In genomic region chr5:177462702-177463101, GRCh38 we compare ENCODE assay signal across 18 cellular contexts. TPM values are rescaled to one million over a fixed set of nuclear protein-coding genes. Genes with fewer than 3 reads are reported as not detected.
A peak's percentile ranks its signal among the peaks of the same experiment; 100 is the strongest.
DNase-seq lines count a peak whose midpoint lies in the region; ATAC-seq and TF ChIP-seq lines count a peak whose summit lies in the region.
"Had no signal": no experiment of that assay in that cellular context is flagged by ENCODE, and none has a peak within 500 bp of the region (broad histone marks: within the 10 kb centered on the region; RNA-seq: fewer than 3 reads in every experiment).

No MANE protein-coding gene starts in this region.

- H3K79me2 ChIP-seq in H9 (ENCODE audit: insufficient read depth, low read length), result no peaks in the 10 kb centered on the region

- H4K20me1 ChIP-seq in H9 (ENCODE audit: control insufficient read depth, insufficient read depth, insufficient read length), result no peaks in the 10 kb centered on the region

- no peak overlapping the region for H3K4ac ChIP-seq in H9 (ENCODE audit: low read depth, low read length)

- H3K4me3 Mint-ChIP-seq in H9 (no peak overlapping the region; a peak in 1 of 5 replicates), WTC11 (no peak overlapping the region)
- H3K4me3 Mint-ChIP-seq in stimulated activated effector memory CD8-positive, alpha-beta T cell treated with anti-CD3 and anti-CD28 coated beads, Interleukin-12 subunit alpha, Interleukin-12 subunit beta, amount 100 ng/mL, for 72 hours, result no peak overlapping the region
- H3K4me3 Mint-ChIP-seq: B cell had no signal

- no peaks in the 10 kb centered on the region for H3K9me3 ChIP-seq in H9 (ENCODE audit: control insufficient read depth, low read depth, low read length)
- no peaks in the 10 kb centered on the region for H3K9me3 ChIP-seq in gastroesophageal sphincter

- CTCF ChIA-PET in WTC11 (lab: Charles Lee), result interaction anchor here (0.9 to 1.4 kb wide), 2 partner anchors 32 to 38 kb away, joined by 3 read pairs; no protein-coding TSS in a partner anchor

- no peak for ATAC-seq in WTC11
- no peak for ATAC-seq in gastroesophageal sphincter
- ATAC-seq in stimulated activated effector memory CD8-positive, alpha-beta T cell treated with anti-CD3 and anti-CD28 coated beads, Interleukin-12 subunit alpha, Interleukin-12 subunit beta, amount 100 ng/mL, for 72 hours, result no peak
- ATAC-seq in HG03442 (IDR thresholded peaks at IDR 0.05; ENCODE audit: unreplicated experiment), result no peak
- ATAC-seq: activated T-cell treated with anti-CD3 and anti-CD28 coated beads, Interleukin-2, amount 50 U/mL, for 72 hours had no signal

- H2BK20ac ChIP-seq in H9 (ENCODE audit: low read depth, low read length, poor library complexity, severe bottlenecking), result no peak overlapping the region

- no peak for TF ChIP-seq EP300 in gastroesophageal sphincter (IDR thresholded peaks at IDR 0.05)

- TF ChIP-seq CTCF in H9 (conservative IDR thresholded peaks at IDR 0.05) (no peak), WTC11 (IDR thresholded peaks at IDR 0.05) (no peak), gastroesophageal sphincter (IDR thresholded peaks at IDR 0.05) (no peak)

- WGBS in H9 (ENCODE audit: extremely low coverage, insufficient read length, low lambda C conversion rate), result no CpG with 5 or more reads among the region's 3 CpGs
- 100% methylated on average over 2 of the region's 3 CpGs; no CpG with 5 or more reads in 1 of the 2 donors for WGBS in gastroesophageal sphincter (ENCODE audit: low coverage in 1 of 2), 2 donors

- H3K27ac Mint-ChIP-seq in H9 (peak overlapping the region in 2 of 3 experiments; percentile 65 to 83; a peak in 3 of 7 replicates), WTC11 (peak overlapping the region; percentile 68; the same call in 1 of the 2 replicates)
- H3K27ac Mint-ChIP-seq in stimulated activated effector memory CD8-positive, alpha-beta T cell treated with anti-CD3 and anti-CD28 coated beads, Interleukin-12 subunit alpha, Interleukin-12 subunit beta, amount 100 ng/mL, for 72 hours, result peak overlapping the region; percentile 58
- H3K27ac Mint-ChIP-seq: activated T-cell treated with anti-CD3 and anti-CD28 coated beads, Interleukin-2, amount 50 U/mL, for 72 hours; B cell had no signal

- no peak overlapping the region for H3K4me3 ChIP-seq in gastroesophageal sphincter

- H2BK12ac ChIP-seq in H9 (ENCODE audit: insufficient read length, low read depth, low read length), result no peak overlapping the region

- no peak for DNase-seq in H9
- no peak for DNase-seq in WTC11 (ENCODE audit: low spot score)
- no peak for DNase-seq in stimulated activated effector memory CD8-positive, alpha-beta T cell treated with anti-CD3 and anti-CD28 coated beads, Interleukin-12 subunit alpha, Interleukin-12 subunit beta, amount 100 ng/mL, for 72 hours (ENCODE audit: low spot score in 2 of 2)
- no peak for DNase-seq in stimulated activated CD4-positive, alpha-beta T cell treated with anti-CD3 and anti-CD28 coated beads, Interleukin-1b, Interleukin-23, amount 100 ng/mL, for 48 hours
- DNase-seq in NCI-H2029 treated with DMSO at 0.1 percent for 48 hours (lab: John Stamatoyannopoulos, UW), result no peak
- no peak for DNase-seq in NCI-H774 (lab: John Stamatoyannopoulos, UW)
- DNase-seq: activated CD4-positive, alpha-beta T cell treated with anti-CD3 and anti-CD28 coated beads, Interleukin-2, amount 50 U/mL, for 48 hours; activated naive CD4-positive, alpha-beta T cell treated with anti-CD3 and anti-CD28 coated beads, Interleukin-2, amount 50 U/mL, for 16 hours; activated T-cell treated with anti-CD3 and anti-CD28 coated beads, Interleukin-2, amount 50 U/mL, for 72 hours; GOT3; NCI-H1417; NCI-H526; stimulated activated CD4-positive, alpha-beta T cell treated with anti-CD3 and anti-CD28 coated beads, Interleukin-12 subunit alpha, Interleukin-12 subunit beta, amount 100 ng/mL, for 4 hours; T-helper 1 cell; WERI-Rb-1 had no signal

- no peaks in the 10 kb centered on the region for H3K4me1 Mint-ChIP-seq in H9
- no peaks in the 10 kb centered on the region for H3K4me1 Mint-ChIP-seq in WTC11
- peaks cover 23% of the 10 kb centered on the region for H3K4me1 Mint-ChIP-seq in stimulated activated effector memory CD8-positive, alpha-beta T cell treated with anti-CD3 and anti-CD28 coated beads, Interleukin-12 subunit alpha, Interleukin-12 subunit beta, amount 100 ng/mL, for 72 hours
- H3K4me1 Mint-ChIP-seq: B cell had no signal

- no peak overlapping the region for H2AK5ac ChIP-seq in H9 (ENCODE audit: insufficient read length, low read length)

- no peak overlapping the region for H2BK15ac ChIP-seq in H9 (ENCODE audit: low read depth, low read length)

- H3K36me3 Mint-ChIP-seq in H9 (ENCODE audit: insufficient read depth in 1 of 3, low read depth in 3 of 3) (peaks cover 54 to 78% (median 78%) of the 10 kb centered on the region in 3 experiments), WTC11 (peaks cover 63% of the 10 kb centered on the region)
- H3K36me3 Mint-ChIP-seq in stimulated activated effector memory CD8-positive, alpha-beta T cell treated with anti-CD3 and anti-CD28 coated beads, Interleukin-12 subunit alpha, Interleukin-12 subunit beta, amount 100 ng/mL, for 72 hours, result peaks cover 77% of the 10 kb centered on the region

- peaks cover 2 to 11% of the 10 kb centered on the region in 2 experiments; a peak in 1 of 5 replicates for H3K9me3 Mint-ChIP-seq in H9
- peaks cover 10% of the 10 kb centered on the region for H3K9me3 Mint-ChIP-seq in WTC11
- no peaks in the 10 kb centered on the region for H3K9me3 Mint-ChIP-seq in stimulated activated effector memory CD8-positive, alpha-beta T cell treated with anti-CD3 and anti-CD28 coated beads, Interleukin-12 subunit alpha, Interleukin-12 subunit beta, amount 100 ng/mL, for 72 hours

- no peak overlapping the region for H3K9ac ChIP-seq in H9 (ENCODE audit: extremely low read depth, insufficient read length, low read length)

- no peak for TF ChIP-seq POLR2A in gastroesophageal sphincter (IDR thresholded peaks at IDR 0.05)

- POLR2A ChIA-PET in WTC11 (lab: Charles Lee), result interaction anchor here (1.8 kb wide), 1 partner anchor 9 kb away, joined by 7 read pairs; no protein-coding TSS in a partner anchor

- no peak overlapping the region for H4K5ac ChIP-seq in H9 (ENCODE audit: insufficient read length, low read depth, low read length)

- no peaks in the 10 kb centered on the region for H3K4me1 ChIP-seq in H9 (ENCODE audit: insufficient read depth, low read length)
- H3K4me1 ChIP-seq in gastroesophageal sphincter, result peaks cover 0 to 10% (median 0%) of the 10 kb centered on the region in 3 donors

- no peak overlapping the region for H2BK5ac ChIP-seq in H9 (ENCODE audit: insufficient read length, low read length)

- no peak overlapping the region for H4K91ac ChIP-seq in H9 (ENCODE audit: insufficient read length, low read depth, low read length)

- H3K79me1 ChIP-seq in H9 (ENCODE audit: insufficient read depth, low read depth, low read length, poor library complexity, severe bottlenecking), result no peaks in the 10 kb centered on the region

- H2BK120ac ChIP-seq in H9 (ENCODE audit: low read depth, low read length, poor library complexity, severe bottlenecking), result no peak overlapping the region

- no peak overlapping the region for H3K14ac ChIP-seq in H9 (ENCODE audit: insufficient read depth, low read length)

- H3K4me2 ChIP-seq in H9 (ENCODE audit: insufficient read depth, insufficient read length, low read length), result no peak overlapping the region

- no peaks in the 10 kb centered on the region for H3K27me3 ChIP-seq in H9 (ENCODE audit: insufficient read depth, low read length)
- no peaks in the 10 kb centered on the region for H3K27me3 ChIP-seq in gastroesophageal sphincter

- H3K27me3 Mint-ChIP-seq in H9 (ENCODE audit: low read depth) (no peaks in the 10 kb centered on the region; the same call in 1 of the 2 replicates), WTC11 (ENCODE audit: low read depth) (no peaks in the 10 kb centered on the region)
- H3K27me3 Mint-ChIP-seq: B cell had no signal

- H3K23me2 ChIP-seq in H9 (ENCODE audit: insufficient read length, low read depth, low read length, poor library complexity, severe bottlenecking), result no peaks in the 10 kb centered on the region

- H3K56ac ChIP-seq in H9 (ENCODE audit: insufficient read length, low read depth, low read length), result no peak overlapping the region

- H3K23ac ChIP-seq in H9 (ENCODE audit: insufficient read length, low read depth, low read length), result no peak overlapping the region

- no peak overlapping the region for H4K8ac ChIP-seq in H9 (replicated peaks; ENCODE audit: insufficient read length, low read depth, low read length)

- H3K18ac ChIP-seq in H9 (ENCODE audit: insufficient read length, low read depth, low read length), result no peak overlapping the region

- H3K27ac ChIP-seq in H9 (ENCODE audit: insufficient read length, low read depth, low read length) (no peak overlapping the region), gastroesophageal sphincter (peak overlapping the region in 3 of 4 donors; percentile 62 to 68 (median 62))
- H3K27ac ChIP-seq: WERI-Rb-1 had no signal

- peaks cover 0 to 70% of the 10 kb centered on the region in 2 donors for H3K36me3 ChIP-seq in gastroesophageal sphincter

- no peak overlapping the region for H3T11ph ChIP-seq in H9 (ENCODE audit: low read length)

- no peak overlapping the region for H2AFZ ChIP-seq in H9 (ENCODE audit: low read length)

TF ChIP-seq in WTC11, 78 proteins besides CTCF, POLR2A, EP300 and RAD21 (continues in another document):
- TF ChIP-seq ZBTB43 (CRISPR knock-in tag; IDR thresholded peaks at IDR 0.05) (no peak), SMAD4 (CRISPR knock-in tag; IDR thresholded peaks at IDR 0.05) (no peak)

RNA-seq across cellular contexts. Expression of gene DBN1, which starts 10.7 kb away (rescaled TPM):
- 339 and 340 TPM in 2 replicates for total RNA-seq in H9 (2021)
- total RNA-seq in WTC11 (2021), result 267 to 288 TPM (median 269 TPM) in 3 replicates
- total RNA-seq in gastroesophageal sphincter, result 100 to 1,000 TPM in 3 of 4 donors, 10 to 100 TPM in 1; 87.1 to 154 (median 124) TPM

RNA-seq across cellular contexts. Expression of gene PRR7, which starts 16.1 kb away (rescaled TPM):
- total RNA-seq in H9 (2021) (9.6 and 10.2 TPM in 2 replicates), WTC11 (2021) (13.1 to 14.7 TPM (median 14.6 TPM) in 3 replicates), gastroesophageal sphincter (1 to 10 TPM in 3 of 4 donors, not detected in 1; 1.6 to 2.7 (median 2.2) TPM)

RNA-seq across cellular contexts. Expression of gene PDLIM7, which starts 34.7 kb away (rescaled TPM):
- total RNA-seq in H9 (2021) (134 and 137 TPM in 2 replicates), WTC11 (2021) (124 to 142 TPM (median 139 TPM) in 3 replicates), gastroesophageal sphincter (100 to 1,000 TPM; 336 to 863 (median 437) TPM)

RNA-seq across cellular contexts. Expression of gene GRK6, which starts 36.2 kb away (rescaled TPM):
- total RNA-seq in H9 (2021) (73.7 and 75.2 TPM in 2 replicates), WTC11 (2021) (60.7 to 69.2 TPM (median 61.7 TPM) in 3 replicates), gastroesophageal sphincter (10 to 100 TPM; 20.7 to 42.3 (median 31.5) TPM)

RNA-seq across cellular contexts. Expression of gene DOK3, which starts 46.9 kb away (rescaled TPM):
- total RNA-seq in H9 (2021) (15.9 and 16.4 TPM in 2 replicates), WTC11 (2021) (9.0 to 9.9 TPM (median 9.0 TPM) in 3 replicates), gastroesophageal sphincter (10 to 100 TPM in 1 of 4 donors, 1 to 10 TPM in 3; 6.1 to 16.6 (median 6.6) TPM)
